Comparison of ENCODE assay signal across 20 cellular contexts in the genomic region with DNA sequence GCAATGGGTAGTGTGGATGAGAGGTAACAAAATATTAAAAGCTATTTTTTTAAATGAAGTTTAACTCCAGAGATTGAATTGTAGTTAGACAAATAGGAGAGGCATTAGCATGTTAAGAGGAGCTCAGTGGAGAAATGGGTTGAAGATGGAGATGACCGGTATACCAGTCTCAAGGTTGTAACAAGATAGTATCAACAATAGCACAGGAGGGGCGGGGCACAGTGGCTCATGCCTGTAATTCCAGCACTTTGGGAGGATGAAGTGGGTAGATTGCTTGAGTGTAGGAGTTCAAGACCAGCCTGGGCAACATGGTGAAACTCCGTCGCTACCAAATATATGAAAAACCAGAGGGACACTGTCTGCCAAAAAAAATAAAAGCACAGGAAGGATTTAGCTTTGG. TPM values are rescaled to one million over a fixed set of nuclear protein-coding genes. Genes with fewer than 3 reads are reported as not detected.
DNase-seq lines count a peak whose midpoint lies in the region; ATAC-seq and TF ChIP-seq lines count a peak whose summit lies in the region.
"Had no signal": no experiment of that assay in that cellular context is flagged by ENCODE, and none has a peak within 500 bp of the region (broad histone marks: within the 10 kb centered on the region; RNA-seq: fewer than 3 reads in every experiment).

No MANE protein-coding gene starts in this region.

- peaks cover 26% of the 10 kb centered on the region for H3K36me3 Mint-ChIP-seq in CD4-positive, CD25-positive, alpha-beta regulatory T cell
- peaks cover 56% of the 10 kb centered on the region for H3K36me3 Mint-ChIP-seq in activated naive CD8-positive, alpha-beta T cell treated with anti-CD3 and anti-CD28 coated beads, Interleukin-2, amount 50 U/mL, for 24 hours (ENCODE audit: low read depth)

- peaks cover 62% of the 10 kb centered on the region for H3K36me3 ChIP-seq in CD4-positive, CD25-positive, alpha-beta regulatory T cell (ENCODE audit: control insufficient read depth, insufficient read depth, low read length)
- H3K36me3 ChIP-seq in mesendoderm (ENCODE audit: control insufficient read depth, insufficient read depth, low read length) (peaks cover 1% of the 10 kb centered on the region), MM.1S (replicated peaks; ENCODE audit: insufficient read depth, low read length) (peaks cover 14% of the 10 kb centered on the region; the same call in 1 of the 2 replicates)

- no peak overlapping the region for H2BK5ac ChIP-seq in mesendoderm (ENCODE audit: low read length)

- no peak for DNase-seq in CD4-positive, CD25-positive, alpha-beta regulatory T cell
- DNase-seq in activated naive CD8-positive, alpha-beta T cell treated with anti-CD3 and anti-CD28 coated beads, Interleukin-2, amount 50 U/mL, for 24 hours = no peak
- peak; percentile 14 for DNase-seq in mesendoderm
- DNase-seq in COLO829 (ENCODE audit: low spot score) = no peak
- no peak for DNase-seq in MM.1S
- DNase-seq: anterior cingulate cortex; central memory CD4-positive, alpha-beta T cell; COR-L47; EL; left lung; NCI-H1092 treated with DMSO at 0.1 percent for 48 hours; NCI-H524 treated with DMSO at 0.1 percent for 48 hours; occipital lobe; stimulated activated CD4-positive, alpha-beta T cell treated with anti-CD3 and anti-CD28 coated beads, Interleukin-12 subunit alpha, Interleukin-12 subunit beta, amount 100 ng/mL, for 4 hours; stimulated activated CD8-positive, alpha-beta memory T cell treated with anti-CD3 and anti-CD28 coated beads, Interleukin-4, amount 100 ng/mL, for 48 hours; T-helper 9 cell had no signal

- peak; percentile 15 for TF ChIP-seq POLR2A in GM18951 (IDR thresholded peaks at IDR 0.05; ENCODE audit: extremely low read depth, insufficient read depth, insufficient read length)

- no peak overlapping the region for H3K9ac ChIP-seq in mesendoderm (ENCODE audit: low read length)
- no peak overlapping the region for H3K9ac ChIP-seq in MM.1S (ENCODE audit: low read length)

- H3K79me1 ChIP-seq in mesendoderm (ENCODE audit: low read length) = peaks cover 1% of the 10 kb centered on the region

- H3K27me3 Mint-ChIP-seq in CD4-positive, CD25-positive, alpha-beta regulatory T cell = no peaks in the 10 kb centered on the region
- H3K27me3 Mint-ChIP-seq in activated naive CD8-positive, alpha-beta T cell treated with anti-CD3 and anti-CD28 coated beads, Interleukin-2, amount 50 U/mL, for 24 hours = no peaks in the 10 kb centered on the region

- H3K4me1 ChIP-seq in CD4-positive, CD25-positive, alpha-beta regulatory T cell (ENCODE audit: control insufficient read depth, insufficient read depth, low read length, poor library complexity, severe bottlenecking) = peaks cover 8% of the 10 kb centered on the region
- H3K4me1 ChIP-seq in mesendoderm (ENCODE audit: control insufficient read depth, low read depth, low read length) (no peaks in the 10 kb centered on the region), MM.1S (ENCODE audit: low read length) (peaks cover 5% of the 10 kb centered on the region)

- H3K9me3 Mint-ChIP-seq in CD4-positive, CD25-positive, alpha-beta regulatory T cell = no peaks in the 10 kb centered on the region
- H3K9me3 Mint-ChIP-seq in activated naive CD8-positive, alpha-beta T cell treated with anti-CD3 and anti-CD28 coated beads, Interleukin-2, amount 50 U/mL, for 24 hours = no peaks in the 10 kb centered on the region

- no peaks in the 10 kb centered on the region for H3K27me3 ChIP-seq in CD4-positive, CD25-positive, alpha-beta regulatory T cell (ENCODE audit: control insufficient read depth, insufficient read depth, low read length)
- H3K27me3 ChIP-seq in mesendoderm (ENCODE audit: insufficient read depth, low read length, poor library complexity) (no peaks in the 10 kb centered on the region), MM.1S (replicated peaks; ENCODE audit: insufficient read depth, low read length) (no peaks in the 10 kb centered on the region)
- H3K27me3 ChIP-seq: left lung, right atrium auricular region had no signal

- peaks cover 6% of the 10 kb centered on the region for H3K79me2 ChIP-seq in mesendoderm (ENCODE audit: control insufficient read depth, insufficient read depth, low read length)
- H3K79me2 ChIP-seq in MM.1S (ENCODE audit: low read length) = peaks cover 13% of the 10 kb centered on the region

- H3K56ac ChIP-seq in mesendoderm (ENCODE audit: low read length) = no peak overlapping the region

- H3K18ac ChIP-seq in mesendoderm (ENCODE audit: low read length) = no peak overlapping the region

- H3K27ac ChIP-seq in CD4-positive, CD25-positive, alpha-beta regulatory T cell (ENCODE audit: insufficient read depth, low read length, poor library complexity, severe bottlenecking) = no peak overlapping the region
- H3K27ac ChIP-seq in mesendoderm (ENCODE audit: low read depth, low read length) (no peak overlapping the region), MM.1S (ENCODE audit: low read length) (no peak overlapping the region)
- H3K27ac ChIP-seq: left lung, right atrium auricular region had no signal

- H3K27ac Mint-ChIP-seq in CD4-positive, CD25-positive, alpha-beta regulatory T cell = peak overlapping the region in 2 of 3 donors; percentile 42 to 93
- H3K27ac Mint-ChIP-seq in activated naive CD8-positive, alpha-beta T cell treated with anti-CD3 and anti-CD28 coated beads, Interleukin-2, amount 50 U/mL, for 24 hours = peak overlapping the region; percentile 48

- H2BK120ac ChIP-seq in mesendoderm (ENCODE audit: low read depth, low read length) = no peak overlapping the region

- no peak overlapping the region for H3K4ac ChIP-seq in mesendoderm (ENCODE audit: low read depth, low read length)

- H3K4me2 ChIP-seq in mesendoderm (ENCODE audit: low read length) (no peak overlapping the region), MM.1S (ENCODE audit: low read depth, low read length) (no peak overlapping the region)

- in situ Hi-C loops in GM18951 (cut with MboI; ENCODE audit: low sequenced_read_pairs, unreplicated experiment) = loop anchor here (10.0 kb wide), 1 partner anchor 283 kb away; a partner anchor contains a TSS

- H3K9me3 ChIP-seq in CD4-positive, CD25-positive, alpha-beta regulatory T cell (ENCODE audit: control insufficient read depth in 2 of 2, low read length in 2 of 2) = no peaks in the 10 kb centered on the region
- no peaks in the 10 kb centered on the region for H3K9me3 ChIP-seq in MM.1S (replicated peaks; ENCODE audit: insufficient read depth, low read length)
- H3K9me3 ChIP-seq: left lung, right atrium auricular region had no signal

- no peak for TF ChIP-seq CTCF in MM.1S (IDR thresholded peaks at IDR 0.05; ENCODE audit: low read length)

- no peak overlapping the region for H2AFZ ChIP-seq in MM.1S (ENCODE audit: low read length)

- H4K8ac ChIP-seq in mesendoderm (ENCODE audit: low read depth, low read length) = no peak overlapping the region

- H3K4me1 Mint-ChIP-seq in CD4-positive, CD25-positive, alpha-beta regulatory T cell = peaks cover 17 to 28% (median 22%) of the 10 kb centered on the region in 4 donors
- H3K4me1 Mint-ChIP-seq in activated naive CD8-positive, alpha-beta T cell treated with anti-CD3 and anti-CD28 coated beads, Interleukin-2, amount 50 U/mL, for 24 hours = peaks cover 9% of the 10 kb centered on the region

- no peak overlapping the region for H4K5ac ChIP-seq in mesendoderm (ENCODE audit: low read length)

- ATAC-seq in CD4-positive, CD25-positive, alpha-beta regulatory T cell (ENCODE audit: low read depth in 2 of 2) = no peak
- no peak for ATAC-seq in activated naive CD8-positive, alpha-beta T cell treated with anti-CD3 and anti-CD28 coated beads, Interleukin-2, amount 50 U/mL, for 24 hours
- ATAC-seq in HG03097 (IDR thresholded peaks at IDR 0.05; ENCODE audit: low FRiP score, unreplicated experiment) = no peak
- ATAC-seq: activated CD4-positive, CD25-positive, alpha-beta regulatory T cell treated with anti-CD3 and anti-CD28 coated beads, Interleukin-2, amount 50 U/mL, for 24 hours; left lung had no signal

- H3K4me3 Mint-ChIP-seq in CD4-positive, CD25-positive, alpha-beta regulatory T cell = no peak overlapping the region
- H3K4me3 Mint-ChIP-seq in activated naive CD8-positive, alpha-beta T cell treated with anti-CD3 and anti-CD28 coated beads, Interleukin-2, amount 50 U/mL, for 24 hours = no peak overlapping the region

- H4K20me1 ChIP-seq in MM.1S (ENCODE audit: insufficient read depth, low read length) = no peaks in the 10 kb centered on the region

- no peak overlapping the region for H3K23ac ChIP-seq in mesendoderm (ENCODE audit: low read length)

- no peak overlapping the region for H3K4me3 ChIP-seq in CD4-positive, CD25-positive, alpha-beta regulatory T cell (ENCODE audit: low read depth, low read length)
- H3K4me3 ChIP-seq in mesendoderm (ENCODE audit: low read length) (no peak overlapping the region), MM.1S (ENCODE audit: low read length) (no peak overlapping the region)
- H3K4me3 ChIP-seq: left lung, right atrium auricular region had no signal

- peaks cover 46% of the 10 kb centered on the region for H3F3A ChIP-seq in MM.1S (ENCODE audit: insufficient read depth, low read length)

- H2AK5ac ChIP-seq in mesendoderm (ENCODE audit: low read length) = no peak overlapping the region

- H2BK15ac ChIP-seq in mesendoderm (replicated peaks; ENCODE audit: low read depth) = no peak overlapping the region

- no peaks in the 10 kb centered on the region for H3K9me2 ChIP-seq in MM.1S (replicated peaks; ENCODE audit: insufficient read depth, low read length)

- no CpG with 5 or more reads among the region's 4 CpGs for WGBS in mesendoderm (ENCODE audit: extremely low coverage, insufficient coverage, low lambda C conversion rate)

RNA-seq across cellular contexts. Expression of a gene that starts 6.0 kb away (rescaled TPM):
- 4.1 TPM for total RNA-seq in CD4-positive, CD25-positive, alpha-beta regulatory T cell
- polyA plus RNA-seq in CD4-positive, CD25-positive, alpha-beta regulatory T cell = 1 to 10 TPM; 1.3 to 4.2 (median 2.8) TPM
- 4.5 TPM for polyA plus RNA-seq in mesendoderm (2013, experiment 1 of 2)
- polyA plus RNA-seq in mesendoderm (2013, experiment 2 of 2) = 4.4 TPM

RNA-seq across cellular contexts. Expression of a gene that starts 30.5 kb away (rescaled TPM):
- 161 TPM for total RNA-seq in CD4-positive, CD25-positive, alpha-beta regulatory T cell
- polyA plus RNA-seq in CD4-positive, CD25-positive, alpha-beta regulatory T cell = 10 to 100 TPM; 19.2 to 33.3 (median 26.2) TPM
- 32.5 TPM for polyA plus RNA-seq in mesendoderm (2013, experiment 1 of 2)
- polyA plus RNA-seq in mesendoderm (2013, experiment 2 of 2) = 32.6 TPM
